Comparison of ENCODE assay signal across 13 cellular contexts in the genomic region with DNA sequence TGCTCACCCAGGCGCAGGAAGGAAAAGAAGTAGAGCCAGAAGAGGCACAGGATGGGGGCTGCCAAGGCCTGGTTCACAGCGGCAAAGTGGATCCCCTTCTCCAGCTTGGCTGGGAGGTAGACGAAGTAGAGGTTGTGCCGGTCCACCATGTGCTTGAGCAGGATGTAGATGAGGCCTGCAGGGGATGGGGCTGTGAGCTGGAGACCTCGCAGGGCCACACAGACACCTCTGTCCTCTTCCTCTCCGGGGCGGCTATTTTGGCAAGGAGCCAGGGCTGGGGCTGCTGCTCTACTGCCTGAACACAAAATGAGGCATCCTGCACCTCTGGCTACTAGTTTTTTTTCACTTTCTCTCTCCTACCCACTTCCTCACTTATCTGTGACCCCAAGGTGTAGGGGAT. TPM values are rescaled to one million over a fixed set of nuclear protein-coding genes. Genes with fewer than 3 reads are reported as not detected.
A peak's percentile ranks its signal among the peaks of the same experiment; 100 is the strongest.
DNase-seq lines count a peak whose midpoint lies in the region; ATAC-seq, FAIRE-seq and TF ChIP-seq lines count a peak whose summit lies in the region.
"Had no signal": no experiment of that assay in that cellular context is flagged by ENCODE, and none has a peak within 500 bp of the region (broad histone marks: within the 10 kb centered on the region; RNA-seq: fewer than 3 reads in every experiment).

No MANE protein-coding gene starts in this region.

- no peaks in the 10 kb centered on the region for H3K9me3 ChIP-seq in SJCRH30 (replicated peaks)
- no peaks in the 10 kb centered on the region for H3K9me3 ChIP-seq in psoas muscle
- no peaks in the 10 kb centered on the region for H3K9me3 ChIP-seq in colonic mucosa
- H3K9me3 ChIP-seq: tibial nerve had no signal

- DNase-seq in NCI-H748 (lab: John Stamatoyannopoulos, UW; ENCODE audit: unreplicated experiment) (peak; percentile 2), NCI-H748 treated with DMSO at 0.1 percent for 48 hours (lab: John Stamatoyannopoulos, UW) (no peak), SJCRH30 (peak; percentile 46 to 54), psoas muscle (peak; percentile 56 to 73), colonic mucosa (no peak), urothelium cell line (ENCODE audit: low spot score) (no peak)
- DNase-seq in central memory CD8-positive, alpha-beta T cell (ENCODE audit: low spot score in 2 of 2) = peak; percentile 38 to 40
- DNase-seq: cortex of kidney, HFFc6, NCI-H1417 had no signal

- peak overlapping the region; percentile 42 for H3K4me3 Mint-ChIP-seq in central memory CD8-positive, alpha-beta T cell
- H3K4me3 Mint-ChIP-seq: HFFc6 had no signal

- H3K27ac Mint-ChIP-seq in central memory CD8-positive, alpha-beta T cell (ENCODE audit: low read depth) = peak overlapping the region; percentile 94
- H3K27ac Mint-ChIP-seq: HFFc6 had no signal

- H3K4me1 Mint-ChIP-seq in central memory CD8-positive, alpha-beta T cell = peaks cover 74% of the 10 kb centered on the region

- peaks cover 40% of the 10 kb centered on the region for H3K36me3 Mint-ChIP-seq in central memory CD8-positive, alpha-beta T cell (ENCODE audit: insufficient read depth)

- H3K4me3 ChIP-seq in SJCRH30 = no peak overlapping the region
- no peak overlapping the region for H3K4me3 ChIP-seq in psoas muscle
- H3K4me3 ChIP-seq in colonic mucosa = no peak overlapping the region
- H3K4me3 ChIP-seq: tibial nerve had no signal

- H3K27me3 ChIP-seq in SJCRH30 (no peaks in the 10 kb centered on the region), psoas muscle (ENCODE audit: insufficient read depth in 3 of 3, low read length in 2 of 3) (no peaks in the 10 kb centered on the region), colonic mucosa (no peaks in the 10 kb centered on the region)
- H3K27me3 ChIP-seq: tibial nerve had no signal

- H3K9me3 Mint-ChIP-seq in central memory CD8-positive, alpha-beta T cell = no peaks in the 10 kb centered on the region
- H3K9me3 Mint-ChIP-seq: HFFc6 had no signal

- FAIRE-seq in urothelium cell line (lab: Jason Lieb, UNC) = no peak

- H3K36me3 ChIP-seq in SJCRH30 (peaks cover 3% of the 10 kb centered on the region), psoas muscle (ENCODE audit: insufficient read depth in 1 of 2, low read depth in 1 of 2) (peaks cover 0 to 76% of the 10 kb centered on the region in 2 donors), colonic mucosa (peaks cover 6% of the 10 kb centered on the region)

- H3K27ac ChIP-seq in SJCRH30 (no peak overlapping the region), psoas muscle (no peak overlapping the region), colonic mucosa (no peak overlapping the region)

- no peaks in the 10 kb centered on the region for H3K4me1 ChIP-seq in SJCRH30
- H3K4me1 ChIP-seq in psoas muscle = no peaks in the 10 kb centered on the region
- H3K4me1 ChIP-seq in colonic mucosa = peaks cover 8% of the 10 kb centered on the region

- no peak for TF ChIP-seq CTCF in psoas muscle (IDR thresholded peaks at IDR 0.05)
- TF ChIP-seq CTCF in colonic mucosa (IDR thresholded peaks at IDR 0.05) = no peak

- 57 to 75% (median 58%) methylated on average over 6 to 7 of the region's 7 CpGs for WGBS in psoas muscle, 3 donors

- ATAC-seq in central memory CD8-positive, alpha-beta T cell (replicated peaks; ENCODE audit: extremely low read depth, poor library complexity, severe bottlenecking) = peak; percentile 15
- ATAC-seq in psoas muscle = no peak
- ATAC-seq in HG03432 (IDR thresholded peaks at IDR 0.05; ENCODE audit: unreplicated experiment) = no peak

- intact Hi-C loops in psoas muscle (cut with DNase I) = loop anchor here in 1 of 2 donors (5.0 kb wide), 2 partner anchors 73 to 378 kb away; a partner anchor contains a TSS
- intact Hi-C loops in colonic mucosa (cut with DNase I) = loop anchor here (5.0 to 10.0 kb wide), 3 partner anchors 62 to 125 kb away; a partner anchor contains a TSS

- H3K9ac ChIP-seq in colonic mucosa (ENCODE audit: low read depth in 2 of 2, low read length in 2 of 2) = no peak overlapping the region

- no peaks in the 10 kb centered on the region for H3K27me3 Mint-ChIP-seq in central memory CD8-positive, alpha-beta T cell

RNA-seq across cellular contexts. Expression of a gene that starts 32.3 kb away (rescaled TPM):
- 13.5 and 20.4 TPM in 2 replicates for total RNA-seq in SJCRH30 (2014; rRNA removed; shearing (Covaris generic))
- 10 to 100 TPM; 12.7 to 17.9 (median 16.0) TPM for total RNA-seq in psoas muscle
- polyA plus RNA-seq in psoas muscle = 10 to 100 TPM in 2 of 3 donors, 1 to 10 TPM in 1; 7.1 to 14.2 (median 11.4) TPM
- total RNA-seq in colonic mucosa = 100 to 1,000 TPM; 124 to 165 TPM

RNA-seq across cellular contexts. Expression of a gene that starts 39.0 kb away (rescaled TPM):
- total RNA-seq in SJCRH30 (2014; rRNA removed; shearing (Covaris generic)) = 16.7 and 19.4 TPM in 2 replicates
- total RNA-seq in psoas muscle = under 1 TPM in 1 of 4 donors, not detected in 3; 0.26 TPM
- under 1 TPM in 2 of 3 donors, not detected in 1; 0.08 to 0.13 TPM for polyA plus RNA-seq in psoas muscle
- 100 to 1,000 TPM; 201 to 211 TPM for total RNA-seq in colonic mucosa
- total RNA-seq: A172, HFFc6 had no signal

RNA-seq across cellular contexts. Expression of a gene that starts 40.0 kb away (rescaled TPM):
- 6.3 and 7.2 TPM in 2 replicates for total RNA-seq in SJCRH30 (2014; rRNA removed; shearing (Covaris generic))
- 100 to 1,000 TPM in 2 of 4 donors, 10 to 100 TPM in 2; 65.8 to 209 (median 98.1) TPM for total RNA-seq in psoas muscle
- polyA plus RNA-seq in psoas muscle = 100 to 1,000 TPM in 1 of 3 donors, 10 to 100 TPM in 2; 19.4 to 118 (median 60.4) TPM
- total RNA-seq in colonic mucosa = 10 to 100 TPM; 58.0 to 61.9 TPM

Comparison
In these comparisons a context has a peak if more than half of its experiments do, and no peak if none do; other contexts are left out.
1. DNase-seq: peak in NCI-H748 (single experiment), SJCRH30 (2 of 2), central memory CD8-positive, alpha-beta T cell (2 of 2) and psoas muscle (2 of 2); none in NCI-H748 treated with DMSO at 0.1 percent for 48 hours (single experiment), colonic mucosa (single experiment) and urothelium cell line (single experiment).
2. RNA of a gene that starts 39.0 kb away (total RNA-seq): 201 to 211 TPM in colonic mucosa and 16.7 to 19.4 TPM in SJCRH30; 0.26 TPM in psoas muscle; every median in the first group is over 10 times any median in the second.